36 cellular contexts compared by ENCODE assay signal in genomic region chr17:11553135-11553534, GRCh38. TPM values are rescaled to one million over a fixed set of nuclear protein-coding genes. Genes with fewer than 3 reads are reported as not detected.
"Had no signal": no experiment of that assay in that cellular context is flagged by ENCODE, and none has a peak within 500 bp of the region (broad histone marks: within the 10 kb centered on the region; RNA-seq: fewer than 3 reads in every experiment).

No MANE protein-coding gene starts in this region.

- H3K36me3 ChIP-seq: MG63 had no signal

- H3K4me3 ChIP-seq: MG63 had no signal

- H3K27ac ChIP-seq: KMS-11 had no signal

- DNase-seq: Karpas-422, Kasumi-1, KG1, MG63, MM.1S, MV-4-11, NCI-H1048, NCI-H1092, NCI-H1092 treated with DMSO at 0.1 percent for 48 hours, NCI-H1105, NCI-H1105 treated with DMSO at 0.1 percent for 48 hours, NCI-H1417, NCI-H1417 treated with DMSO at 0.1 percent for 48 hours, NCI-H1436, NCI-H1436 treated with DMSO at 0.1 percent for 48 hours, NCI-H146, NCI-H1694, NCI-H1694 treated with DMSO at 0.1 percent for 48 hours, NCI-H187, NCI-H187 treated with DMSO at 0.1 percent for 48 hours, NCI-H1930, NCI-H2029, NCI-H2029 treated with DMSO at 0.1 percent for 48 hours, NCI-H2081, NCI-H2081 treated with DMSO at 0.1 percent for 48 hours, NCI-H2107, NCI-H2171, NCI-H2171 treated with DMSO at 0.1 percent for 48 hours, NCI-H2227 treated with DMSO at 0.1 percent for 48 hours, NCI-H226, NCI-H345, NCI-H446, NCI-H446 treated with DMSO at 0.1 percent for 48 hours had no signal

- H3K9ac ChIP-seq: KMS-11 had no signal

- H3K9me3 ChIP-seq: MG63 had no signal

- H3K27me3 ChIP-seq: MG63 had no signal

RNA-seq across cellular contexts. Expression of gene DNAH9, which starts 45.1 kb away (rescaled TPM):
- total RNA-seq: M059J, NCI-H460 had no signal
